In the genomic region with DNA sequence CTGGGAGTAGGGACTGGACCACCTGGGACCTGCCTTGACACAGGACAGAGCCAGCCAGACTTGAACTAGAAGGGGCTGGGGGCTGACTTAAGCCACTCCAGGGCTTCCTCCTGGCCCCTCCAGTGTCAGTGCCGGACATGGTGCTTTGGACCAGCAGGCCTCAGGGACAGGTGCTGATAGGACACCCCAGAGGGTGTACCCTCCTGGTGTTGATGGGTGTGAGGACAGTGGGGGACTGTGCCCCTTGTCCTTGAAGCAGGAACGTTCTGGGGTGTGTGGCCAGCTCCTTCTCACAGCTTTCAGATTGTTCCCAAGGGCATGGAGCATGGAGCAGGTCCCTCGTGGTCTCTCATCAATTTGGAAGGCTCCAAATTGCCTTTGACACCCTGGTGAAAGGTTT, we compare ENCODE assay signal across 18 cellular contexts. TPM values are rescaled to one million over a fixed set of nuclear protein-coding genes. Genes with fewer than 3 reads are reported as not detected.
A peak's percentile ranks its signal among the peaks of the same experiment; 100 is the strongest.
DNase-seq lines count a peak whose midpoint lies in the region; ATAC-seq and TF ChIP-seq lines count a peak whose summit lies in the region.
"Had no signal": no experiment of that assay in that cellular context is flagged by ENCODE, and none has a peak within 500 bp of the region (broad histone marks: within the 10 kb centered on the region; RNA-seq: fewer than 3 reads in every experiment).

No MANE protein-coding gene starts in this region.

- H3K27me3 ChIP-seq in right cardiac atrium (ENCODE audit: control insufficient read depth, insufficient read depth) (no peaks in the 10 kb centered on the region), left ventricle myocardium inferior (ENCODE audit: low read depth) (peaks cover 77% of the 10 kb centered on the region), layer of hippocampus (ENCODE audit: control insufficient read depth, insufficient read depth, low read length) (no peaks in the 10 kb centered on the region), tibial nerve (peaks cover 0 to 9% of the 10 kb centered on the region in 2 donors)

- no peak for TF ChIP-seq EP300 in tibial nerve (IDR thresholded peaks at IDR 0.05)

- intact Hi-C loops in right cardiac atrium (cut with DNase I) (no loop called here), left ventricle myocardium inferior (cut with micrococcal nuclease) (no loop called here), lower leg skin (cut with DNase I; ENCODE audit: low total_unique reads) (no loop called here)

- no peaks in the 10 kb centered on the region for H3K9me3 ChIP-seq in right cardiac atrium (ENCODE audit: control insufficient read depth, low read length)
- H3K9me3 ChIP-seq in left ventricle myocardium inferior (replicated peaks), result no peaks in the 10 kb centered on the region
- H3K9me3 ChIP-seq in tibial nerve, result no peaks in the 10 kb centered on the region

- WGBS in right cardiac atrium, result 49% methylated on average over 3 of the region's 3 CpGs
- WGBS in tibial nerve, 2 donors, result 53 to 64% methylated on average over 3 of the region's 3 CpGs
- WGBS in lower leg skin, 2 donors, result 36 to 69% methylated on average over 2 to 3 of the region's 3 CpGs

- peak in 1 of 3 donors; percentile 32 for DNase-seq in right cardiac atrium
- no peak for DNase-seq in left ventricle myocardium inferior
- no peak for DNase-seq in tibial nerve (ENCODE audit: low spot score in 2 of 2)
- no peak for DNase-seq in lower leg skin (ENCODE audit: low spot score in 2 of 2)
- DNase-seq in foreskin fibroblast, result no peak
- DNase-seq in NCI-H2081 (lab: John Stamatoyannopoulos, UW), result no peak
- DNase-seq: CD8-positive, alpha-beta T cell; NCI-H1092 treated with DMSO at 0.1 percent for 48 hours; NCI-H2081 treated with DMSO at 0.1 percent for 48 hours; NCI-H446 treated with DMSO at 0.1 percent for 48 hours; NK-92 treated with Interleukin-12 subunit alpha and Interleukin-12 subunit beta, amount 100 ng/mL, for 24 hours; RPMI8226 had no signal

- H3K4me1 ChIP-seq in right cardiac atrium (ENCODE audit: control insufficient read depth, insufficient read depth, low read length) (no peaks in the 10 kb centered on the region), left ventricle myocardium inferior (no peaks in the 10 kb centered on the region), tibial nerve (peaks cover 0 to 84% (median 27%) of the 10 kb centered on the region in 4 donors)
- H3K4me1 ChIP-seq: A549 had no signal

- no peak overlapping the region for H3K27ac ChIP-seq in right cardiac atrium (ENCODE audit: low read length)
- no peak overlapping the region for H3K27ac ChIP-seq in left ventricle myocardium inferior (replicated peaks)
- H3K27ac ChIP-seq in angular gyrus (ENCODE audit: low read depth, low read length), result peak overlapping the region; percentile 78
- H3K27ac ChIP-seq in layer of hippocampus (ENCODE audit: low read depth, low read length), result peak overlapping the region; percentile 23
- H3K27ac ChIP-seq in tibial nerve, result peak overlapping the region; percentile 47 to 93 (median 76)
- H3K27ac ChIP-seq: A549 had no signal

- TF ChIP-seq CTCF in left ventricle myocardium inferior (IDR thresholded peaks at IDR 0.05; ENCODE audit: borderline replicate concordance) (no peak), tibial nerve (IDR thresholded peaks at IDR 0.05) (no peak), lower leg skin (IDR thresholded peaks at IDR 0.05) (no peak), foreskin fibroblast (IDR thresholded peaks at IDR 0.05; ENCODE audit: low read depth, low read length) (no peak)

- no peak overlapping the region for H3K4me3 ChIP-seq in right cardiac atrium (ENCODE audit: low read length)
- no peak overlapping the region for H3K4me3 ChIP-seq in left ventricle myocardium inferior
- peak overlapping the region in 1 of 4 donors; percentile 2 for H3K4me3 ChIP-seq in tibial nerve
- H3K4me3 ChIP-seq in lower leg skin (ENCODE audit: low read depth, poor library complexity, severe bottlenecking), result no peak overlapping the region
- H3K4me3 ChIP-seq in foreskin fibroblast (ENCODE audit: low read depth in 1 of 2, low read length in 2 of 2), result no peak overlapping the region
- H3K4me3 ChIP-seq: A549 had no signal

- peak; percentile 11 to 19 for ATAC-seq in right cardiac atrium
- ATAC-seq: CD8-positive, alpha-beta T cell had no signal

- H3K36me3 ChIP-seq in left ventricle myocardium inferior (no peaks in the 10 kb centered on the region), tibial nerve (no peaks in the 10 kb centered on the region)

- TF ChIP-seq POLR2A in tibial nerve (IDR thresholded peaks at IDR 0.05) (no peak), lower leg skin (IDR thresholded peaks at IDR 0.05) (no peak)

RNA-seq across cellular contexts. Expression of a gene that starts 6.8 kb away (rescaled TPM):
- total RNA-seq in right cardiac atrium, result 10 to 100 TPM in 1 of 4 donors, 1 to 10 TPM in 3; 4.5 to 15.5 (median 9.2) TPM
- polyA plus RNA-seq in right cardiac atrium, result 14.6 TPM
- 4.4 TPM for total RNA-seq in left ventricle myocardium inferior
- total RNA-seq in tibial nerve, result 100 to 1,000 TPM in 2 of 4 donors, 10 to 100 TPM in 2; 60.0 to 200 (median 121) TPM
- total RNA-seq in lower leg skin, result 10 to 100 TPM in 2 of 4 donors, 1 to 10 TPM in 2; 5.7 to 24.8 (median 9.4) TPM
- total RNA-seq: H1, LHCN-M2 had no signal
- polyA plus RNA-seq: A549, BJ, H1 had no signal

Comparison
In these comparisons a context has a peak if more than half of its experiments do, and no peak if none do; other contexts are left out.
1. H3K27ac ChIP-seq: peak in angular gyrus (single experiment), layer of hippocampus (single experiment) and tibial nerve (4 of 4); none in right cardiac atrium (single experiment) and left ventricle myocardium inferior (single experiment).